1 cellular context compared by ENCODE assay signal in the genomic region with DNA sequence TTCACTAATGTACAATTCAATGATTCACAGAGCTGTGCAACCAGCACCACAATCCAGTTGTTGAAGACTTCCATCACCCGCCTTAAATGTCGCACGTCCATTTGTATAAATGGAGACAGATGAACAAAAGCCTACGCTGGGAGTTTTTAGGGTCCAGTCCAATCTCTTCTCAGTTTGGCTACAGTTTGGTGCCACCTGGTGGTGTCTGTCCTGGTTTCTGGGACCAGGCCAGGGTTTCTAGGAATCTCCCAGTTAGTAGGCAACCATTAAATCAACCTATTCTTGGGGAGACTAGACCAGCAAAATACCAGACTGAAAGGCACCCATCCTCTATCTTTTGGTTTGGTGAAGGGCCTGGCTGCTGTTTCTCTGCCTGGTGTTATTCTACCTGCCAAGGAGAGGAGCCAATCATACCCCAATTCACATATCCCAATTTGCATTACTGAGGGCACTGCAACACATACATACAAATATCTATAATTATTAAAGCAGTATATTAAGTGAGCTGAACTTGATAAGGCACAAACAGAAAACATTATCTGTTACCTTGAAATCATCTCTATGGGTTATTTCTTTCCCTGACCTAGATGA.
TF ChIP-seq lines count a peak whose summit lies in the region.

No MANE protein-coding gene starts in this region.

TF ChIP-seq in HepG2, 621 proteins besides CTCF, POLR2A, EP300 and RAD21 (continues in another document):
- TF ChIP-seq ZNF441 (CRISPR knock-in tag; IDR thresholded peaks at IDR 0.05; ENCODE audit: borderline replicate concordance) (no peak), ZFP36L2 (CRISPR knock-in tag; IDR thresholded peaks at IDR 0.05) (no peak), SP140L (CRISPR knock-in tag; IDR thresholded peaks at IDR 0.05; ENCODE audit: borderline replicate concordance) (0 out of 2 replicates have a peak, but pooled peaks have one; percentile 72), EEA1 (CRISPR knock-in tag; IDR thresholded peaks at IDR 0.05; ENCODE audit: borderline replicate concordance) (no peak), SMC3 (IDR thresholded peaks at IDR 0.05; ENCODE audit: low read length) (peak; percentile 92), MAFK (conservative IDR thresholded peaks at IDR 0.05 in 1 of 2, IDR thresholded peaks at IDR 0.05 in 1 of 2; ENCODE audit: low read length in 2 of 2) (no peak), YY1 (IDR thresholded peaks at IDR 0.05; ENCODE audit: insufficient read depth, insufficient replicate concordance, low read depth, low read length) (peak; percentile 31), ZNF33B (CRISPR knock-in tag; IDR thresholded peaks at IDR 0.05) (no peak), ZNF766 (CRISPR knock-in tag; IDR thresholded peaks at IDR 0.05; ENCODE audit: borderline replicate concordance) (0 out of 2 replicates have a peak, but pooled peaks have one; percentile 45), ZFX (CRISPR knock-in tag; IDR thresholded peaks at IDR 0.05; ENCODE audit: low read depth) (peak; percentile 32; the same call in 1 of the 2 replicates), HOXA3 (CRISPR knock-in tag; IDR thresholded peaks at IDR 0.05) (peak; percentile 43; the same call in 1 of the 2 replicates), TAF15 (IDR thresholded peaks at IDR 0.05; ENCODE audit: low read depth, low read length, poor library complexity, severe bottlenecking) (no peak), STAG1 (CRISPR knock-in tag; IDR thresholded peaks at IDR 0.05) (peak; percentile 91), ZNF563 (CRISPR knock-in tag; IDR thresholded peaks at IDR 0.05) (no peak), TBP (CRISPR knock-in tag; IDR thresholded peaks at IDR 0.05) (no peak), BCL6 (CRISPR knock-in tag; IDR thresholded peaks at IDR 0.05) (peak; percentile 98), PPARG (CRISPR knock-in tag; conservative IDR thresholded peaks at IDR 0.05) (no peak; the same call in 1 of the 2 replicates), ERF (CRISPR knock-in tag; IDR thresholded peaks at IDR 0.05) (0 out of 2 replicates have a peak, but pooled peaks have one; percentile 35), SSRP1 (CRISPR knock-in tag; IDR thresholded peaks at IDR 0.05) (0 out of 2 replicates have a peak, but pooled peaks have one; percentile 49), SOX13 (IDR thresholded peaks at IDR 0.05) (no peak), SOX13 (CRISPR knock-in tag; conservative IDR thresholded peaks at IDR 0.05 in 1 of 2, IDR thresholded peaks at IDR 0.05 in 1 of 2) (0 out of 4 replicates have a peak, but pooled peaks of 1 of the 2 experiments have one; percentile 27), JDP2 (CRISPR knock-in tag; IDR thresholded peaks at IDR 0.05; ENCODE audit: borderline replicate concordance) (no peak), SOX6 (IDR thresholded peaks at IDR 0.05) (no peak), SOX6 (CRISPR knock-in tag; IDR thresholded peaks at IDR 0.05) (peak; percentile 23; the same call in 1 of the 2 replicates), MAFF (IDR thresholded peaks at IDR 0.05; ENCODE audit: low read depth, low read length) (no peak), CCAR2 (optimal IDR thresholded peaks at IDR 0.05; ENCODE audit: low read depth, low read length) (no peak), ZNF331 (CRISPR knock-in tag; IDR thresholded peaks at IDR 0.05) (peak; percentile 22), ZNF256 (CRISPR knock-in tag; conservative IDR thresholded peaks at IDR 0.05) (0 out of 2 replicates have a peak, but pooled peaks have one; percentile 13), HNF4A (CRISPR knock-in tag; IDR thresholded peaks at IDR 0.05) (no peak)
- TF ChIP-seq, protein P1, sequence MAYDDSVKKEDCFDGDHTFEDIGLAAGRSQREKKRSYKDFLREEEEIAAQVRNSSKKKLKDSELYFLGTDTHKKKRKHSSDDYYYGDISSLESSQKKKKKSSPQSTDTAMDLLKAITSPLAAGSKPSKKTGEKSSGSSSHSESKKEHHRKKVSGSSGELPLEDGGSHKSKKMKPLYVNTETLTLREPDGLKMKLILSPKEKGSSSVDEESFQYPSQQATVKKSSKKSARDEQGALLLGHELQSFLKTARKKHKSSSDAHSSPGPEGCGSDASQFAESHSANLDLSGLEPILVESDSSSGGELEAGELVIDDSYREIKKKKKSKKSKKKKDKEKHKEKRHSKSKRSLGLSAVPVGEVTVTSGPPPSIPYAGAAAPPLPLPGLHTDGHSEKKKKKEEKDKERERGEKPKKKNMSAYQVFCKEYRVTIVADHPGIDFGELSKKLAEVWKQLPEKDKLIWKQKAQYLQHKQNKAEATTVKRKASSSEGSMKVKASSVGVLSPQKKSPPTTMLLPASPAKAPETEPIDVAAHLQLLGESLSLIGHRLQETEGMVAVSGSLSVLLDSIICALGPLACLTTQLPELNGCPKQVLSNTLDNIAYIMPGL (CRISPR knock-in tag; IDR thresholded peaks at IDR 0.05; ENCODE audit: borderline replicate concordance in 1 of 2, low read depth in 1 of 2) = 0 out of 4 replicates have a peak, but pooled peaks of 1 of the 2 experiments have one; percentile 14
- TF ChIP-seq, protein P2, sequence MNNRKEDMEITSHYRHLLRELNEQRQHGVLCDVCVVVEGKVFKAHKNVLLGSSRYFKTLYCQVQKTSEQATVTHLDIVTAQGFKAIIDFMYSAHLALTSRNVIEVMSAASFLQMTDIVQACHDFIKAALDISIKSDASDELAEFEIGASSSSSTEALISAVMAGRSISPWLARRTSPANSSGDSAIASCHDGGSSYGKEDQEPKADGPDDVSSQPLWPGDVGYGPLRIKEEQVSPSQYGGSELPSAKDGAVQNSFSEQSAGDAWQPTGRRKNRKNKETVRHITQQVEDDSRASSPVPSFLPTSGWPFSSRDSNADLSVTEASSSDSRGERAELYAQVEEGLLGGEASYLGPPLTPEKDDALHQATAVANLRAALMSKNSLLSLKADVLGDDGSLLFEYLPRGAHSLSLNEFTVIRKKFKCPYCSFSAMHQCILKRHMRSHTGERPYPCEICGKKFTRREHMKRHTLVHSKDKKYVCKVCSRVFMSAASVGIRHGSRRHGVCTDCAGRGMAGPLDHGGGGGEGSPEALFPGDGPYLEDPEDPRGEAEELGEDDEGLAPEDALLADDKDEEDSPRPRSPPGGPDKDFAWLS (CRISPR knock-in tag; IDR thresholded peaks at IDR 0.05; ENCODE audit: borderline replicate concordance) = no peak
- TF ChIP-seq, protein P3, sequence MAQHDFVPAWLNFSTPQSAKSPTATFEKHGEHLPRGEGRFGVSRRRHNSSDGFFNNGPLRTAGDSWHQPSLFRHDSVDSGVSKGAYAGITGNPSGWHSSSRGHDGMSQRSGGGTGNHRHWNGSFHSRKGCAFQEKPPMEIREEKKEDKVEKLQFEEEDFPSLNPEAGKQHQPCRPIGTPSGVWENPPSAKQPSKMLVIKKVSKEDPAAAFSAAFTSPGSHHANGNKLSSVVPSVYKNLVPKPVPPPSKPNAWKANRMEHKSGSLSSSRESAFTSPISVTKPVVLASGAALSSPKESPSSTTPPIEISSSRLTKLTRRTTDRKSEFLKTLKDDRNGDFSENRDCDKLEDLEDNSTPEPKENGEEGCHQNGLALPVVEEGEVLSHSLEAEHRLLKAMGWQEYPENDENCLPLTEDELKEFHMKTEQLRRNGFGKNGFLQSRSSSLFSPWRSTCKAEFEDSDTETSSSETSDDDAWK (CRISPR knock-in tag; IDR thresholded peaks at IDR 0.05) = no peak
- TF ChIP-seq, protein P4, sequence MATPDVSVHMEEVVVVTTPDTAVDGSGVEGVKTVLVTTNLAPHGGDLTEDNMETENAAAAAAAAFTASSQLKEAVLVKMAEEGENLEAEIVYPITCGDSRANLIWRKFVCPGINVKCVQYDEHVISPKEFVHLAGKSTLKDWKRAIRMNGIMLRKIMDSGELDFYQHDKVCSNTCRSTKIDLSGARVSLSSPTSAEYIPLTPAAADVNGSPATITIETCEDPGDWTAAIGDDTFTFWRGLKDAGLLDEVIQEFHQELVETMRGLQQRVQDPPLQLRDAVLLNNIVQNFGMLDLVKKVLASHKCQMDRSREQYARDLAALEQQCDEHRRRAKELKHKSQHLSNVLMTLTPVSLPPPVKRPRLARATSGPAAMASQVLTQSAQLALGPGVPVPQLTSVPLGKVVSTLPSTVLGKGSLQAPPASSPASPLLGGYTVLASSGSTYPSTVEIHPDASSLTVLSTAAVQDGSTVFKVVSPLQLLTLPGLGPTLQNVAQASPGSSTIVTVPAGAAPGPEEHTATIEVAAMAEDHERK (CRISPR knock-in tag; IDR thresholded peaks at IDR 0.05; ENCODE audit: low read depth) = no peak
- TF ChIP-seq, protein P5, sequence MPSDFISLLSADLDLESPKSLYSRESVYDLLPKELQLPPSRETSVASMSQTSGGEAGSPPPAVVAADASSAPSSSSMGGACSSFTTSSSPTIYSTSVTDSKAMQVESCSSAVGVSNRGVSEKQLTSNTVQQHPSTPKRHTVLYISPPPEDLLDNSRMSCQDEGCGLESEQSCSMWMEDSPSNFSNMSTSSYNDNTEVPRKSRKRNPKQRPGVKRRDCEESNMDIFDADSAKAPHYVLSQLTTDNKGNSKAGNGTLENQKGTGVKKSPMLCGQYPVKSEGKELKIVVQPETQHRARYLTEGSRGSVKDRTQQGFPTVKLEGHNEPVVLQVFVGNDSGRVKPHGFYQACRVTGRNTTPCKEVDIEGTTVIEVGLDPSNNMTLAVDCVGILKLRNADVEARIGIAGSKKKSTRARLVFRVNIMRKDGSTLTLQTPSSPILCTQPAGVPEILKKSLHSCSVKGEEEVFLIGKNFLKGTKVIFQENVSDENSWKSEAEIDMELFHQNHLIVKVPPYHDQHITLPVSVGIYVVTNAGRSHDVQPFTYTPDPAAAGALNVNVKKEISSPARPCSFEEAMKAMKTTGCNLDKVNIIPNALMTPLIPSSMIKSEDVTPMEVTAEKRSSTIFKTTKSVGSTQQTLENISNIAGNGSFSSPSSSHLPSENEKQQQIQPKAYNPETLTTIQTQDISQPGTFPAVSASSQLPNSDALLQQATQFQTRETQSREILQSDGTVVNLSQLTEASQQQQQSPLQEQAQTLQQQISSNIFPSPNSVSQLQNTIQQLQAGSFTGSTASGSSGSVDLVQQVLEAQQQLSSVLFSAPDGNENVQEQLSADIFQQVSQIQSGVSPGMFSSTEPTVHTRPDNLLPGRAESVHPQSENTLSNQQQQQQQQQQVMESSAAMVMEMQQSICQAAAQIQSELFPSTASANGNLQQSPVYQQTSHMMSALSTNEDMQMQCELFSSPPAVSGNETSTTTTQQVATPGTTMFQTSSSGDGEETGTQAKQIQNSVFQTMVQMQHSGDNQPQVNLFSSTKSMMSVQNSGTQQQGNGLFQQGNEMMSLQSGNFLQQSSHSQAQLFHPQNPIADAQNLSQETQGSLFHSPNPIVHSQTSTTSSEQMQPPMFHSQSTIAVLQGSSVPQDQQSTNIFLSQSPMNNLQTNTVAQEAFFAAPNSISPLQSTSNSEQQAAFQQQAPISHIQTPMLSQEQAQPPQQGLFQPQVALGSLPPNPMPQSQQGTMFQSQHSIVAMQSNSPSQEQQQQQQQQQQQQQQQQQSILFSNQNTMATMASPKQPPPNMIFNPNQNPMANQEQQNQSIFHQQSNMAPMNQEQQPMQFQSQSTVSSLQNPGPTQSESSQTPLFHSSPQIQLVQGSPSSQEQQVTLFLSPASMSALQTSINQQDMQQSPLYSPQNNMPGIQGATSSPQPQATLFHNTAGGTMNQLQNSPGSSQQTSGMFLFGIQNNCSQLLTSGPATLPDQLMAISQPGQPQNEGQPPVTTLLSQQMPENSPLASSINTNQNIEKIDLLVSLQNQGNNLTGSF (CRISPR knock-in tag; IDR thresholded peaks at IDR 0.05) = no peak
- TF ChIP-seq, protein P6, sequence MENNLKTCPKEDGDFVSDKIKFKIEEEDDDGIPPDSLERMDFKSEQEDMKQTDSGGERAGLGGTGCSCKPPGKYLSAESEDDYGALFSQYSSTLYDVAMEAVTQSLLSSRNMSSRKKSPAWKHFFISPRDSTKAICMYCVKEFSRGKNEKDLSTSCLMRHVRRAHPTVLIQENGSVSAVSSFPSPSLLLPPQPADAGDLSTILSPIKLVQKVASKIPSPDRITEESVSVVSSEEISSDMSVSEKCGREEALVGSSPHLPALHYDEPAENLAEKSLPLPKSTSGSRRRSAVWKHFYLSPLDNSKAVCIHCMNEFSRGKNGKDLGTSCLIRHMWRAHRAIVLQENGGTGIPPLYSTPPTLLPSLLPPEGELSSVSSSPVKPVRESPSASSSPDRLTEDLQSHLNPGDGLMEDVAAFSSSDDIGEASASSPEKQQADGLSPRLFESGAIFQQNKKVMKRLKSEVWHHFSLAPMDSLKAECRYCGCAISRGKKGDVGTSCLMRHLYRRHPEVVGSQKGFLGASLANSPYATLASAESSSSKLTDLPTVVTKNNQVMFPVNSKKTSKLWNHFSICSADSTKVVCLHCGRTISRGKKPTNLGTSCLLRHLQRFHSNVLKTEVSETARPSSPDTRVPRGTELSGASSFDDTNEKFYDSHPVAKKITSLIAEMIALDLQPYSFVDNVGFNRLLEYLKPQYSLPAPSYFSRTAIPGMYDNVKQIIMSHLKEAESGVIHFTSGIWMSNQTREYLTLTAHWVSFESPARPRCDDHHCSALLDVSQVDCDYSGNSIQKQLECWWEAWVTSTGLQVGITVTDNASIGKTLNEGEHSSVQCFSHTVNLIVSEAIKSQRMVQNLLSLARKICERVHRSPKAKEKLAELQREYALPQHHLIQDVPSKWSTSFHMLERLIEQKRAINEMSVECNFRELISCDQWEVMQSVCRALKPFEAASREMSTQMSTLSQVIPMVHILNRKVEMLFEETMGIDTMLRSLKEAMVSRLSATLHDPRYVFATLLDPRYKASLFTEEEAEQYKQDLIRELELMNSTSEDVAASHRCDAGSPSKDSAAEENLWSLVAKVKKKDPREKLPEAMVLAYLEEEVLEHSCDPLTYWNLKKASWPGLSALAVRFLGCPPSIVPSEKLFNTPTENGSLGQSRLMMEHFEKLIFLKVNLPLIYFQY (CRISPR knock-in tag; IDR thresholded peaks at IDR 0.05; ENCODE audit: borderline replicate concordance) = 0 out of 2 replicates have a peak, but pooled peaks have one; percentile 38
- TF ChIP-seq, protein P7, sequence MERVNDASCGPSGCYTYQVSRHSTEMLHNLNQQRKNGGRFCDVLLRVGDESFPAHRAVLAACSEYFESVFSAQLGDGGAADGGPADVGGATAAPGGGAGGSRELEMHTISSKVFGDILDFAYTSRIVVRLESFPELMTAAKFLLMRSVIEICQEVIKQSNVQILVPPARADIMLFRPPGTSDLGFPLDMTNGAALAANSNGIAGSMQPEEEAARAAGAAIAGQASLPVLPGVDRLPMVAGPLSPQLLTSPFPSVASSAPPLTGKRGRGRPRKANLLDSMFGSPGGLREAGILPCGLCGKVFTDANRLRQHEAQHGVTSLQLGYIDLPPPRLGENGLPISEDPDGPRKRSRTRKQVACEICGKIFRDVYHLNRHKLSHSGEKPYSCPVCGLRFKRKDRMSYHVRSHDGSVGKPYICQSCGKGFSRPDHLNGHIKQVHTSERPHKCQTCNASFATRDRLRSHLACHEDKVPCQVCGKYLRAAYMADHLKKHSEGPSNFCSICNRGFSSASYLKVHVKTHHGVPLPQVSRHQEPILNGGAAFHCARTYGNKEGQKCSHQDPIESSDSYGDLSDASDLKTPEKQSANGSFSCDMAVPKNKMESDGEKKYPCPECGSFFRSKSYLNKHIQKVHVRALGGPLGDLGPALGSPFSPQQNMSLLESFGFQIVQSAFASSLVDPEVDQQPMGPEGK (CRISPR knock-in tag; IDR thresholded peaks at IDR 0.05) = no peak
- TF ChIP-seq, protein P8, sequence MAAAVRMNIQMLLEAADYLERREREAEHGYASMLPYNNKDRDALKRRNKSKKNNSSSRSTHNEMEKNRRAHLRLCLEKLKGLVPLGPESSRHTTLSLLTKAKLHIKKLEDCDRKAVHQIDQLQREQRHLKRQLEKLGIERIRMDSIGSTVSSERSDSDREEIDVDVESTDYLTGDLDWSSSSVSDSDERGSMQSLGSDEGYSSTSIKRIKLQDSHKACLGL (CRISPR knock-in tag; IDR thresholded peaks at IDR 0.05) = no peak
